ENCODE assay signal across 1 cellular context in the genomic region with DNA sequence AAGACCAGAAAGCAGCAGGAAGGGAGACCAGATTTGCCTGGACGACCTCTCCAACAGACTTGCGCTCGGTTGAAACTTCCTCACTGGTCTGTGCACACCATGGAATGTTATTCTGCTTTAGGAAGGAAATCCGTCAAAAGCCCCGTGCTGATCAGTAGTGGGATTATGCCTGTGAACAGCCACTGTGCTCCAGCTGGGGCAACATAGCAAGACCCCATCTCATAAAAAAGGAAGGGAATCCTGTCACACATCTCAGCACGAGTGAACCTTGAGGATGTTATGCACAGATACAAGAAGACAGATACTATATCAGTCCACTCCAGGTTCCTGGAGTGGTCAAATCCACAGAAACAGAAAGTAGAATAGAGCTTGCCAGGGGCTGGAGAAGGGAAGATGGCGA.
A peak's percentile ranks its signal among the peaks of the same experiment; 100 is the strongest.
TF ChIP-seq lines count a peak whose summit lies in the region.

No MANE protein-coding gene starts in this region.

TF ChIP-seq in HepG2, 621 proteins besides CTCF, POLR2A, EP300 and RAD21:
- TF ChIP-seq ZNF841 (CRISPR knock-in tag; IDR thresholded peaks at IDR 0.05; ENCODE audit: borderline replicate concordance) (no peak), ZNF121 (CRISPR knock-in tag; IDR thresholded peaks at IDR 0.05) (peak; percentile 58; the same call in 1 of the 2 replicates)
